In genomic region chr5:130021000-130021399, GRCh38 we compare ENCODE assay signal across 3 cellular contexts.
TF ChIP-seq lines count a peak whose summit lies in the region.

No MANE protein-coding gene starts in this region.

TF ChIP-seq in A549, 52 proteins besides CTCF, POLR2A, EP300 and RAD21:
- TF ChIP-seq NR3C1 (IDR thresholded peaks at IDR 0.05), result no peak
- no peak for TF ChIP-seq BHLHE40 (IDR thresholded peaks at IDR 0.05; ENCODE audit: low read depth, low read length)
- peak; percentile 79 for TF ChIP-seq MAFK (IDR thresholded peaks at IDR 0.05; ENCODE audit: partially characterized antibody)
- TF ChIP-seq JUN (IDR thresholded peaks at IDR 0.05), result no peak

TF ChIP-seq in IMR-90, 13 proteins besides CTCF, POLR2A, EP300 and RAD21:
- peak; percentile 75 for TF ChIP-seq MAFK (IDR thresholded peaks at IDR 0.05; ENCODE audit: low read depth, low read length)
- no peak for TF ChIP-seq ELK1 (IDR thresholded peaks at IDR 0.05; ENCODE audit: borderline replicate concordance, low read depth, low read length)
TF ChIP-seq in IMR-90: peak in this region for 1.

TF ChIP-seq in K562, 482 proteins besides CTCF, POLR2A, EP300 and RAD21:
- TF ChIP-seq ELF1 (tag; IDR thresholded peaks at IDR 0.05), result no peak
- 0 out of 2 replicates have a peak, but pooled peaks have one; percentile 6 for TF ChIP-seq C11orf30 (IDR thresholded peaks at IDR 0.05; ENCODE audit: low read depth)
- no peak for TF ChIP-seq CSDE1 (IDR thresholded peaks at IDR 0.05)
- TF ChIP-seq ZNF184 (CRISPR knock-in tag; IDR thresholded peaks at IDR 0.05), result no peak
- no peak for TF ChIP-seq NFATC3 (IDR thresholded peaks at IDR 0.05)
- no peak for TF ChIP-seq SIN3A (IDR thresholded peaks at IDR 0.05; ENCODE audit: borderline replicate concordance in 2 of 2, control insufficient read depth in 1 of 2, low read depth in 2 of 2, low read length in 2 of 2)
- 0 out of 2 replicates have a peak, but pooled peaks have one; percentile 26 for TF ChIP-seq MAFF (IDR thresholded peaks at IDR 0.05; ENCODE audit: low read length)
- no peak for TF ChIP-seq ZNF766 (CRISPR knock-in tag; conservative IDR thresholded peaks at IDR 0.05)
- TF ChIP-seq ZNF316 (IDR thresholded peaks at IDR 0.05), result peak; percentile 18; the same call in 1 of the 2 replicates
- TF ChIP-seq DEAF1 (CRISPR knock-in tag; IDR thresholded peaks at IDR 0.05), result no peak
